In genomic region chr10:91591792-91592165, GRCh38 we compare ENCODE assay signal across 2 cellular contexts.
TF ChIP-seq lines count a peak whose summit lies in the region.

No MANE protein-coding gene starts in this region.

TF ChIP-seq in K562, 482 proteins besides CTCF, POLR2A, EP300 and RAD21 (continues in another document):
- TF ChIP-seq, protein P1, sequence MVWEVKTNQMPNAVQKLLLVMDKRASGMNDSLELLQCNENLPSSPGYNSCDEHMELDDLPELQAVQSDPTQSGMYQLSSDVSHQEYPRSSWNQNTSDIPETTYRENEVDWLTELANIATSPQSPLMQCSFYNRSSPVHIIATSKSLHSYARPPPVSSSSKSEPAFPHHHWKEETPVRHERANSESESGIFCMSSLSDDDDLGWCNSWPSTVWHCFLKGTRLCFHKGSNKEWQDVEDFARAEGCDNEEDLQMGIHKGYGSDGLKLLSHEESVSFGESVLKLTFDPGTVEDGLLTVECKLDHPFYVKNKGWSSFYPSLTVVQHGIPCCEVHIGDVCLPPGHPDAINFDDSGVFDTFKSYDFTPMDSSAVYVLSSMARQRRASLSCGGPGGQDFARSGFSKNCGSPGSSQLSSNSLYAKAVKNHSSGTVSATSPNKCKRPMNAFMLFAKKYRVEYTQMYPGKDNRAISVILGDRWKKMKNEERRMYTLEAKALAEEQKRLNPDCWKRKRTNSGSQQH (CRISPR knock-in tag; IDR thresholded peaks at IDR 0.05), result no peak
- TF ChIP-seq ZNF175 (CRISPR knock-in tag; IDR thresholded peaks at IDR 0.05; ENCODE audit: low read depth) (0 out of 2 replicates have a peak, but pooled peaks have one; percentile 10), ZNF311 (CRISPR knock-in tag; IDR thresholded peaks at IDR 0.05) (no peak), ZNF146 (CRISPR knock-in tag; IDR thresholded peaks at IDR 0.05; ENCODE audit: unreplicated experiment) (no peak), EWSR1 (IDR thresholded peaks at IDR 0.05; ENCODE audit: borderline replicate concordance, low read depth, partially characterized antibody) (no peak), CBFB (CRISPR knock-in tag; IDR thresholded peaks at IDR 0.05) (no peak), RREB1 (CRISPR knock-in tag; IDR thresholded peaks at IDR 0.05) (no peak), MEF2D (tag; conservative IDR thresholded peaks at IDR 0.05; ENCODE audit: low read depth) (0 out of 2 replicates have a peak, but pooled peaks have one; percentile 10), MEIS2 (IDR thresholded peaks at IDR 0.05; ENCODE audit: partially characterized antibody) (peak; percentile 47), HCFC1 (IDR thresholded peaks at IDR 0.05; ENCODE audit: low read depth, low read length) (no peak), ZNF449 (CRISPR knock-in tag; IDR thresholded peaks at IDR 0.05) (no peak)
- TF ChIP-seq, protein P2, sequence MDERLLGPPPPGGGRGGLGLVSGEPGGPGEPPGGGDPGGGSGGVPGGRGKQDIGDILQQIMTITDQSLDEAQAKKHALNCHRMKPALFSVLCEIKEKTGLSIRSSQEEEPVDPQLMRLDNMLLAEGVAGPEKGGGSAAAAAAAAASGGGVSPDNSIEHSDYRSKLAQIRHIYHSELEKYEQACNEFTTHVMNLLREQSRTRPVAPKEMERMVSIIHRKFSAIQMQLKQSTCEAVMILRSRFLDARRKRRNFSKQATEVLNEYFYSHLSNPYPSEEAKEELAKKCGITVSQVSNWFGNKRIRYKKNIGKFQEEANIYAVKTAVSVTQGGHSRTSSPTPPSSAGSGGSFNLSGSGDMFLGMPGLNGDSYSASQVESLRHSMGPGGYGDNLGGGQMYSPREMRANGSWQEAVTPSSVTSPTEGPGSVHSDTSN (CRISPR knock-in tag; IDR thresholded peaks at IDR 0.05; ENCODE audit: low read depth), result no peak
- TF ChIP-seq, protein P2 (tag; conservative IDR thresholded peaks at IDR 0.05; ENCODE audit: low read depth), result 0 out of 2 replicates have a peak, but pooled peaks have one; percentile 19

TF ChIP-seq in HepG2, 621 proteins besides CTCF, POLR2A, EP300 and RAD21:
- TF ChIP-seq, protein P3, sequence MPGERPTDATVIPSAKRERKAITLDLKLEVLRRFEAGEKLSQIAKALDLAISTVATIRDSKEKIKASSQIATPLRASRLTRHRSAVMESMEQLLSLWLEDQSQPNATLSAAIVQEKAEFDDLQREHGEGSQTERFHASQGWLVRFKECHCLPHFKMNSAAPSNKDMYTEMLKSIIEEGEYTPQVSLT (CRISPR knock-in tag; IDR thresholded peaks at IDR 0.05; ENCODE audit: borderline replicate concordance, low read depth), result no peak
- TF ChIP-seq ZNF503 (CRISPR knock-in tag; IDR thresholded peaks at IDR 0.05) (no peak), CENPX (CRISPR knock-in tag; IDR thresholded peaks at IDR 0.05) (no peak), IKZF1 (IDR thresholded peaks at IDR 0.05) (no peak), ZNF251 (CRISPR knock-in tag; IDR thresholded peaks at IDR 0.05) (no peak), ZNF142 (CRISPR knock-in tag; IDR thresholded peaks at IDR 0.05) (no peak), ZNF282 (IDR thresholded peaks at IDR 0.05; ENCODE audit: partially characterized antibody) (no peak), ZNF746 (CRISPR knock-in tag; IDR thresholded peaks at IDR 0.05) (no peak), FOXC1 (CRISPR knock-in tag; IDR thresholded peaks at IDR 0.05; ENCODE audit: borderline replicate concordance) (no peak), ZNF441 (CRISPR knock-in tag; IDR thresholded peaks at IDR 0.05; ENCODE audit: borderline replicate concordance) (no peak), KMT2A (CRISPR knock-in tag; IDR thresholded peaks at IDR 0.05) (no peak), RCOR2 (CRISPR knock-in tag; IDR thresholded peaks at IDR 0.05) (no peak), HMG20A (CRISPR knock-in tag; IDR thresholded peaks at IDR 0.05; ENCODE audit: borderline replicate concordance) (no peak), HNF4A (CRISPR knock-in tag; IDR thresholded peaks at IDR 0.05) (no peak)
- TF ChIP-seq, protein P4, sequence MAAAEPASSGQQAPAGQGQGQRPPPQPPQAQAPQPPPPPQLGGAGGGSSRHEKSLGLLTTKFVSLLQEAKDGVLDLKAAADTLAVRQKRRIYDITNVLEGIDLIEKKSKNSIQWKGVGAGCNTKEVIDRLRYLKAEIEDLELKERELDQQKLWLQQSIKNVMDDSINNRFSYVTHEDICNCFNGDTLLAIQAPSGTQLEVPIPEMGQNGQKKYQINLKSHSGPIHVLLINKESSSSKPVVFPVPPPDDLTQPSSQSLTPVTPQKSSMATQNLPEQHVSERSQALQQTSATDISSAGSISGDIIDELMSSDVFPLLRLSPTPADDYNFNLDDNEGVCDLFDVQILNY (CRISPR knock-in tag; conservative IDR thresholded peaks at IDR 0.05), result no peak
- TF ChIP-seq, protein P5, sequence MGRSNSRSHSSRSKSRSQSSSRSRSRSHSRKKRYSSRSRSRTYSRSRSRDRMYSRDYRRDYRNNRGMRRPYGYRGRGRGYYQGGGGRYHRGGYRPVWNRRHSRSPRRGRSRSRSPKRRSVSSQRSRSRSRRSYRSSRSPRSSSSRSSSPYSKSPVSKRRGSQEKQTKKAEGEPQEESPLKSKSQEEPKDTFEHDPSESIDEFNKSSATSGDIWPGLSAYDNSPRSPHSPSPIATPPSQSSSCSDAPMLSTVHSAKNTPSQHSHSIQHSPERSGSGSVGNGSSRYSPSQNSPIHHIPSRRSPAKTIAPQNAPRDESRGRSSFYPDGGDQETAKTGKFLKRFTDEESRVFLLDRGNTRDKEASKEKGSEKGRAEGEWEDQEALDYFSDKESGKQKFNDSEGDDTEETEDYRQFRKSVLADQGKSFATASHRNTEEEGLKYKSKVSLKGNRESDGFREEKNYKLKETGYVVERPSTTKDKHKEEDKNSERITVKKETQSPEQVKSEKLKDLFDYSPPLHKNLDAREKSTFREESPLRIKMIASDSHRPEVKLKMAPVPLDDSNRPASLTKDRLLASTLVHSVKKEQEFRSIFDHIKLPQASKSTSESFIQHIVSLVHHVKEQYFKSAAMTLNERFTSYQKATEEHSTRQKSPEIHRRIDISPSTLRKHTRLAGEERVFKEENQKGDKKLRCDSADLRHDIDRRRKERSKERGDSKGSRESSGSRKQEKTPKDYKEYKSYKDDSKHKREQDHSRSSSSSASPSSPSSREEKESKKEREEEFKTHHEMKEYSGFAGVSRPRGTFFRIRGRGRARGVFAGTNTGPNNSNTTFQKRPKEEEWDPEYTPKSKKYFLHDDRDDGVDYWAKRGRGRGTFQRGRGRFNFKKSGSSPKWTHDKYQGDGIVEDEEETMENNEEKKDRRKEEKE (IDR thresholded peaks at IDR 0.05), result no peak
